ENCODE assay signal across 14 cellular contexts in the genomic region with DNA sequence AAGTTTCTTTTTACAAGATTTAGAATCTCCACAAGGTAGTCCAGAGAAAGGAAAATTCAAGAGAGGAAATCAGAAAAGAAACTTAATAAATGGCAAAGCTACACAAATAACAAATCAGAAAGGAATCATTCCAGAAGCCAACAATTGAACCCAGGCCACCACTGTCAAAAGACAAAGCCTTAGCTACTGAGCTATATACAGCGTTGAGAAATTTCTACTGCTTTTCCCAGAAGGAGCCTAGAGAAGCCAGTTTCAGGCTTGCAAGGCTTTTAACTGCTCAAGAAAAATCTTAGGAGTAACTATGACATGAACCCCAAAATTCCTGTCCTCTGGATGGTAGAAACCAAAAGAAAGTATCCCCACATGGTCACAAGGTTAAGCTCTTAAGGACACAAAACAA.
A peak's percentile ranks its signal among the peaks of the same experiment; 100 is the strongest.
DNase-seq lines count a peak whose midpoint lies in the region; ATAC-seq and TF ChIP-seq lines count a peak whose summit lies in the region.
"Had no signal": no experiment of that assay in that cellular context is flagged by ENCODE, and none has a peak within 500 bp of the region (broad histone marks: within the 10 kb centered on the region; RNA-seq: fewer than 3 reads in every experiment).

No MANE protein-coding gene starts in this region.

- no peak overlapping the region for H3K4me2 ChIP-seq in smooth muscle cell

- H3K36me3 ChIP-seq in H7 (replicated peaks; ENCODE audit: control insufficient read depth, insufficient read depth, low read length) (no peaks in the 10 kb centered on the region), smooth muscle cell (ENCODE audit: low read depth) (no peaks in the 10 kb centered on the region), gastroesophageal sphincter (peaks cover 0 to under 1% of the 10 kb centered on the region in 2 donors)

- no peaks in the 10 kb centered on the region for H3K4me1 ChIP-seq in smooth muscle cell (ENCODE audit: low read depth)
- H3K4me1 ChIP-seq in gastroesophageal sphincter = no peaks in the 10 kb centered on the region

- H3K9ac ChIP-seq in smooth muscle cell (ENCODE audit: low read depth) = no peak overlapping the region

- no peak for TF ChIP-seq POLR2A in gastroesophageal sphincter (IDR thresholded peaks at IDR 0.05)

- WGBS in smooth muscle cell (ENCODE audit: low lambda C conversion rate) = 88% methylated on average over 1 of the region's 1 CpG
- WGBS in gastroesophageal sphincter (ENCODE audit: low coverage in 1 of 2), 2 donors = 89% methylated on average over 1 of the region's 1 CpG; no CpG with 5 or more reads in 1 of the 2 donors

- no peak for TF ChIP-seq EP300 in gastroesophageal sphincter (IDR thresholded peaks at IDR 0.05)

- H3K27me3 ChIP-seq in H7 (ENCODE audit: control insufficient read depth, insufficient read depth, low read length) (no peaks in the 10 kb centered on the region), smooth muscle cell (ENCODE audit: low read depth) (no peaks in the 10 kb centered on the region), gastroesophageal sphincter (no peaks in the 10 kb centered on the region)

- H3K9me3 ChIP-seq in smooth muscle cell (replicated peaks; ENCODE audit: low read depth) = no peaks in the 10 kb centered on the region
- no peaks in the 10 kb centered on the region for H3K9me3 ChIP-seq in gastroesophageal sphincter

- H3K4me3 ChIP-seq in H7 (ENCODE audit: insufficient read depth, low read depth, low read length) (peak overlapping the region; percentile 4; the same call in 1 of the 2 replicates), smooth muscle cell (no peak overlapping the region), gastroesophageal sphincter (no peak overlapping the region)

- ATAC-seq in left ventricle myocardium superior = peak; percentile 48
- no peak for ATAC-seq in gastroesophageal sphincter
- no peak for ATAC-seq in HG03571 (IDR thresholded peaks at IDR 0.05; ENCODE audit: unreplicated experiment)
- ATAC-seq: CD8-positive, alpha-beta T cell; HCT116 had no signal

- DNase-seq in ELF-1 (ENCODE audit: low read depth, low spot score) (peak; percentile 41), H7 (no peak), left ventricle myocardium superior (no peak), smooth muscle cell (lab: John Stamatoyannopoulos, UW; ENCODE audit: unreplicated experiment) (no peak), retina (no peak)
- DNase-seq: CD8-positive, alpha-beta T cell; COR-L47; DMS153; DMS79 treated with DMSO at 0.1 percent for 48 hours; EL; GF-D8 had no signal

- no peak overlapping the region for H3K27ac ChIP-seq in smooth muscle cell (ENCODE audit: low read depth)
- H3K27ac ChIP-seq in gastroesophageal sphincter = no peak overlapping the region

- H3F3A ChIP-seq in smooth muscle cell (ENCODE audit: low read depth) = no peaks in the 10 kb centered on the region

- no peaks in the 10 kb centered on the region for H4K20me1 ChIP-seq in smooth muscle cell (ENCODE audit: low read depth)

- TF ChIP-seq CTCF in smooth muscle cell (IDR thresholded peaks at IDR 0.05; ENCODE audit: borderline replicate concordance, insufficient read depth, poor library complexity, severe bottlenecking) (no peak), gastroesophageal sphincter (IDR thresholded peaks at IDR 0.05) (no peak)

- no peaks in the 10 kb centered on the region for H3K79me2 ChIP-seq in smooth muscle cell (ENCODE audit: low read depth)

- peak overlapping the region; percentile 4 for H2AFZ ChIP-seq in smooth muscle cell (ENCODE audit: low read depth)

- intact Hi-C loops in left ventricle myocardium superior (cut with micrococcal nuclease) = no loop called here
